In genomic region chr17:13940858-13941665, GRCh38 we compare ENCODE assay signal across 15 cellular contexts.
DNase-seq lines count a peak whose midpoint lies in the region; ATAC-seq, FAIRE-seq and TF ChIP-seq lines count a peak whose summit lies in the region.
"Had no signal": no experiment of that assay in that cellular context is flagged by ENCODE, and none has a peak within 500 bp of the region (broad histone marks: within the 10 kb centered on the region; RNA-seq: fewer than 3 reads in every experiment).

No MANE protein-coding gene starts in this region.

- CTCF ChIA-PET in HepG2 (lab: Yijun Ruan, JAX; ENCODE audit: low intra/inter-chr PET ratio, low total read pairs): no interaction called here
- CTCF ChIA-PET in GM10248 (lab: Yijun Ruan, JAX): interaction anchor here (0.9 to 1.0 kb wide), 2 partner anchors 8 to 13 kb away, joined by 3 read pairs; no protein-coding TSS in a partner anchor

- POLR2A ChIA-PET in HepG2 (lab: Yijun Ruan, JAX): no interaction called here
- POLR2A ChIA-PET in GM10248 (lab: Yijun Ruan, JAX): no interaction called here

- no peak for TF ChIP-seq RAD21 in HepG2 (CRISPR knock-in tag; IDR thresholded peaks at IDR 0.05)

- H3K27ac ChIP-seq in HepG2 (ENCODE audit: extremely low read length, insufficient read depth, low read length) (no peak overlapping the region), heart right ventricle (no peak overlapping the region)

- H3K36me3 ChIP-seq in HepG2 (replicated peaks in 1 of 2; ENCODE audit: control insufficient read depth in 1 of 2, insufficient read depth in 2 of 2, low read length in 2 of 2) (no peaks in the 10 kb centered on the region), heart right ventricle (no peaks in the 10 kb centered on the region)

- ATAC-seq in HepG2 (no peak), heart right ventricle (no peak)
- ATAC-seq: activated CD8-positive, alpha-beta memory T cell treated with anti-CD3 and anti-CD28 coated beads, Interleukin-2, amount 10 ng/mL, durations not matched to agents 7 days and 5 days; left cardiac atrium had no signal

- H3K4me1 ChIP-seq in HepG2 (ENCODE audit: insufficient read depth, low read length) (no peaks in the 10 kb centered on the region), heart right ventricle (no peaks in the 10 kb centered on the region)

- in situ Hi-C loops in HepG2 (cut with HindIII; ENCODE audit: extremely low pct_ligation_motif_present, low pct_unique_long_range_greater_than_20kb): no loop called here

- no peaks in the 10 kb centered on the region for H3K27me3 ChIP-seq in HepG2 (ENCODE audit: control insufficient read depth in 1 of 2, insufficient read depth in 2 of 2, low read length in 2 of 2)
- H3K27me3 ChIP-seq in heart right ventricle: no peaks in the 10 kb centered on the region

- DNase-seq in Daoy (ENCODE audit: low read depth) (peak; percentile 63), NCI-H1048 (lab: John Stamatoyannopoulos, UW) (peak; percentile 61), amniotic epithelial cell (ENCODE audit: low read depth) (peak; percentile 57), HepG2 (ENCODE audit: low spot score) (no peak), NCI-H1930 (lab: John Stamatoyannopoulos, UW) (no peak), cardiac septum (ENCODE audit: low spot score) (no peak), GM10248 (ENCODE audit: extremely low spot score) (no peak), heart right ventricle (no peak)
- DNase-seq: activated CD8-positive, alpha-beta memory T cell treated with anti-CD3 and anti-CD28 coated beads, Interleukin-2, amount 10 ng/mL, durations not matched to agents 7 days and 5 days; CD8-positive, alpha-beta memory T cell; erythroblast; left cardiac atrium; occipital lobe; stimulated activated naive CD4-positive, alpha-beta T cell; T-helper 1 cell had no signal

- TF ChIP-seq EP300 in HepG2 (IDR thresholded peaks at IDR 0.05; ENCODE audit: low read depth in 2 of 2, low read length in 2 of 2) (no peak), HepG2 (CRISPR knock-in tag; IDR thresholded peaks at IDR 0.05; ENCODE audit: borderline replicate concordance) (no peak)

- no peak overlapping the region for H2AFZ ChIP-seq in HepG2 (ENCODE audit: low read length)

- no TSS peak for BruUV-seq in HepG2 (replicated peaks; lab: Mats Ljungman, UMichigan)

- H3K4me2 ChIP-seq in HepG2 (ENCODE audit: low read depth, low read length): no peak overlapping the region

- TF ChIP-seq POLR2A in HepG2 (IDR thresholded peaks at IDR 0.05; ENCODE audit: insufficient read depth in 1 of 2, low read depth in 2 of 2, low read length in 2 of 2): no peak

- TF ChIP-seq CTCF in HepG2 (CRISPR knock-in tag; IDR thresholded peaks at IDR 0.05): no peak
- no peak for TF ChIP-seq CTCF in GM10248 (IDR thresholded peaks at IDR 0.05; ENCODE audit: control extremely low read depth, extremely low read depth, low read depth, missing control alignments)
- no peak for TF ChIP-seq CTCF in heart right ventricle (IDR thresholded peaks at IDR 0.05)

- no peak overlapping the region for H3K9ac ChIP-seq in HepG2 (ENCODE audit: insufficient read depth, low read depth, low read length)

- WGBS in HepG2 (ENCODE audit: low lambda C conversion rate): 80% methylated on average over 3 of the region's 3 CpGs
- 86 to 89% methylated on average over 3 of the region's 3 CpGs for WGBS in heart right ventricle, 2 donors

- FAIRE-seq in HepG2 (lab: Jason Lieb, UNC): no peak

- no peaks in the 10 kb centered on the region for H4K20me1 ChIP-seq in HepG2 (ENCODE audit: insufficient read depth, low read length)

- H3K4me3 ChIP-seq in HepG2 (replicated peaks in 1 of 3; ENCODE audit: insufficient read depth in 1 of 3, low read depth in 2 of 3, low read length in 3 of 3) (no peak overlapping the region), heart right ventricle (no peak overlapping the region)

- H3K79me2 ChIP-seq in HepG2 (ENCODE audit: insufficient read depth, low read length): no peaks in the 10 kb centered on the region

- intact Hi-C loops in HepG2 (cut with micrococcal nuclease; ENCODE audit: unreplicated experiment) (no loop called here), cardiac septum (cut with DNase I) (no loop called here), heart right ventricle (cut with DNase I) (no loop called here)

- H3K9me3 ChIP-seq in HepG2 (ENCODE audit: low read length) (no peaks in the 10 kb centered on the region), heart right ventricle (peaks cover 0 to 17% (median 0%) of the 10 kb centered on the region in 11 donors)

TF ChIP-seq in HepG2, 621 proteins besides CTCF, POLR2A, EP300 and RAD21:
- TF ChIP-seq E2F5 (CRISPR knock-in tag; conservative IDR thresholded peaks at IDR 0.05) (no peak), ARNTL (CRISPR knock-in tag; IDR thresholded peaks at IDR 0.05) (no peak), ZSCAN20 (CRISPR knock-in tag; IDR thresholded peaks at IDR 0.05; ENCODE audit: borderline replicate concordance) (no peak), GABPA (IDR thresholded peaks at IDR 0.05; ENCODE audit: low read depth, low read length) (no peak), GABPA (CRISPR knock-in tag; IDR thresholded peaks at IDR 0.05; ENCODE audit: low read depth) (peak; percentile 29; the same call in 1 of the 2 replicates), NR2C2 (CRISPR knock-in tag; IDR thresholded peaks at IDR 0.05; ENCODE audit: borderline replicate concordance) (peak; percentile 70), ZNF720 (CRISPR knock-in tag; IDR thresholded peaks at IDR 0.05) (no peak), KDM5B (CRISPR knock-in tag; IDR thresholded peaks at IDR 0.05; ENCODE audit: borderline replicate concordance) (no peak), EZH2 (conservative IDR thresholded peaks at IDR 0.05; ENCODE audit: low read depth, low read length) (no peak), DR1 (CRISPR knock-in tag; IDR thresholded peaks at IDR 0.05) (no peak), ZKSCAN1 (IDR thresholded peaks at IDR 0.05; ENCODE audit: low read length) (no peak), ZNF670 (CRISPR knock-in tag; IDR thresholded peaks at IDR 0.05; ENCODE audit: borderline replicate concordance) (no peak)
- TF ChIP-seq, protein P1, sequence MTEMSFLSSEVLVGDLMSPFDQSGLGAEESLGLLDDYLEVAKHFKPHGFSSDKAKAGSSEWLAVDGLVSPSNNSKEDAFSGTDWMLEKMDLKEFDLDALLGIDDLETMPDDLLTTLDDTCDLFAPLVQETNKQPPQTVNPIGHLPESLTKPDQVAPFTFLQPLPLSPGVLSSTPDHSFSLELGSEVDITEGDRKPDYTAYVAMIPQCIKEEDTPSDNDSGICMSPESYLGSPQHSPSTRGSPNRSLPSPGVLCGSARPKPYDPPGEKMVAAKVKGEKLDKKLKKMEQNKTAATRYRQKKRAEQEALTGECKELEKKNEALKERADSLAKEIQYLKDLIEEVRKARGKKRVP (CRISPR knock-in tag; IDR thresholded peaks at IDR 0.05): no peak
- TF ChIP-seq, protein P2, sequence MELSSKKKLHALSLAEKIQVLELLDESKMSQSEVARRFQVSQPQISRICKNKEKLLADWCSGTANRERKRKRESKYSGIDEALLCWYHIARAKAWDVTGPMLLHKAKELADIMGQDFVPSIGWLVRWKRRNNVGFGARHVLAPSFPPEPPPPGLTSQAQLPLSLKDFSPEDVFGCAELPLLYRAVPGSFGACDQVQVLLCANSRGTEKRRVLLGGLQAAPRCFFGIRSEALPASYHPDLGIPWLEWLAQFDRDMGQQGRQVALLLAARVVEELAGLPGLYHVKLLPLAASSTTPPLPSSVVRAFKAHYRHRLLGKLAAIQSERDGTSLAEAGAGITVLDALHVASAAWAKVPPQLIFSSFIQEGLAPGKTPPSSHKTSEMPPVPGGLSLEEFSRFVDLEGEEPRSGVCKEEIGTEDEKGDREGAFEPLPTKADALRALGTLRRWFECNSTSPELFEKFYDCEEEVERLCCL (CRISPR knock-in tag; IDR thresholded peaks at IDR 0.05; ENCODE audit: borderline replicate concordance): no peak

Comparison
In these comparisons a context has a peak if more than half of its experiments do, and no peak if none do; other contexts are left out.
1. DNase-seq: peak in Daoy (single experiment), NCI-H1048 (single experiment) and amniotic epithelial cell (single experiment); none in HepG2 (single experiment), NCI-H1930 (0 of 2), cardiac septum (single experiment), GM10248 (single experiment) and heart right ventricle (0 of 2).